Comparison of ENCODE assay signal across 1 cellular context in genomic region chr3:42127226-42127625, GRCh38.
TF ChIP-seq lines count a peak whose summit lies in the region.

No MANE protein-coding gene starts in this region.

TF ChIP-seq in GM12878, 131 proteins besides CTCF, POLR2A, EP300 and RAD21:
- TF ChIP-seq GATAD2B (conservative IDR thresholded peaks at IDR 0.05; ENCODE audit: low read depth) (no peak), ETV6 (conservative IDR thresholded peaks at IDR 0.05 in 1 of 2, IDR thresholded peaks at IDR 0.05 in 1 of 2; ENCODE audit: borderline replicate concordance in 1 of 2, low read depth in 1 of 2) (0 out of 4 replicates have a peak, but pooled peaks of 1 of the 2 experiments have one; percentile 11), SUPT20H (IDR thresholded peaks at IDR 0.05; ENCODE audit: borderline replicate concordance, control insufficient read depth, low read depth, low read length) (no peak)
